21 cellular contexts compared by ENCODE assay signal in genomic region chr1:45824607-45825006, GRCh38.
"Had no signal": no experiment of that assay in that cellular context is flagged by ENCODE, and none has a peak within 500 bp of the region (broad histone marks: within the 10 kb centered on the region; RNA-seq: fewer than 3 reads in every experiment).

No MANE protein-coding gene starts in this region.

- H3K4me1 Mint-ChIP-seq: mesothelial cell of epicardium, neural progenitor cell had no signal

- H3K4me3 ChIP-seq: gastroesophageal sphincter, left ventricle myocardium inferior, neural progenitor cell, prostate gland, testis, uterus had no signal

- H3K4me2 ChIP-seq: neural progenitor cell had no signal

- H3K4me3 Mint-ChIP-seq: activated naive CD8-positive, alpha-beta T cell treated with anti-CD3 and anti-CD28 coated beads for 36 hours; mesothelial cell of epicardium; naive thymus-derived CD8-positive, alpha-beta T cell; neural progenitor cell; stimulated activated naive B cell treated with anti-CD40 and anti-IgM and Interleukin-4, amounts not matched to agents 10 μg/mL and 1 μg/mL and 100 μg/mL, for 72 hours had no signal

- H3K27ac ChIP-seq: gastroesophageal sphincter, left ventricle myocardium inferior, neural progenitor cell, prostate gland, testis, uterus had no signal

- H3K36me3 ChIP-seq: neural progenitor cell, prostate gland, uterus had no signal

- H3K9me3 Mint-ChIP-seq: activated naive CD8-positive, alpha-beta T cell treated with anti-CD3 and anti-CD28 coated beads for 36 hours; activated T-helper 2 cell treated with anti-CD3 and anti-CD28 coated beads, Interferon-gamma antibody, Interleukin-2, Interleukin-4, amounts not matched to agents 10 μg/mL and 5 μg/mL and 100 μg/mL, durations not matched to agents 14 hours and 24 hours and 36 hours had no signal

- H3K27me3 ChIP-seq: gastroesophageal sphincter, neural progenitor cell, testis, uterus had no signal

- DNase-seq: activated naive CD4-positive, alpha-beta T cell; activated naive CD8-positive, alpha-beta T cell treated with anti-CD3 and anti-CD28 coated beads for 36 hours; activated T-cell treated with anti-CD3 and anti-CD28 coated beads, Interleukin-2, amount 50 U/mL, for 1 hour; central memory CD4-positive, alpha-beta T cell; effector memory CD4-positive, alpha-beta T cell; head of caudate nucleus; hypothalamus; left ventricle myocardium inferior; naive thymus-derived CD8-positive, alpha-beta T cell; stimulated activated CD4-positive, alpha-beta T cell treated with anti-CD3 and anti-CD28 coated beads, Interleukin-2, amount 100 ng/mL, for 48 hours; stimulated activated CD8-positive, alpha-beta memory T cell treated with anti-CD3 and anti-CD28 coated beads, Interleukin-4, amount 100 ng/mL, for 48 hours; stimulated activated naive B cell treated with anti-CD40 and anti-IgM and Interleukin-4, amounts not matched to agents 10 μg/mL and 1 μg/mL and 100 μg/mL, for 72 hours; testis; trophoblast cell; uterus had no signal

- H2AFZ ChIP-seq: neural progenitor cell had no signal

- H3K27me3 Mint-ChIP-seq: activated naive CD8-positive, alpha-beta T cell treated with anti-CD3 and anti-CD28 coated beads for 36 hours; naive thymus-derived CD8-positive, alpha-beta T cell; stimulated activated naive B cell treated with anti-CD40 and anti-IgM and Interleukin-4, amounts not matched to agents 10 μg/mL and 1 μg/mL and 100 μg/mL, for 72 hours had no signal

- H3K27ac Mint-ChIP-seq: activated naive CD8-positive, alpha-beta T cell treated with anti-CD3 and anti-CD28 coated beads for 36 hours; activated T-helper 2 cell treated with anti-CD3 and anti-CD28 coated beads, Interferon-gamma antibody, Interleukin-2, Interleukin-4, amounts not matched to agents 10 μg/mL and 5 μg/mL and 100 μg/mL, durations not matched to agents 14 hours and 24 hours and 36 hours; mesothelial cell of epicardium; naive thymus-derived CD8-positive, alpha-beta T cell; neural progenitor cell; stimulated activated naive B cell treated with anti-CD40 and anti-IgM and Interleukin-4, amounts not matched to agents 10 μg/mL and 1 μg/mL and 100 μg/mL, for 72 hours had no signal

- ATAC-seq: esophagus mucosa; gastroesophageal sphincter; naive thymus-derived CD8-positive, alpha-beta T cell; stimulated activated naive B cell treated with anti-CD40 and anti-IgM and Interleukin-4, amounts not matched to agents 10 μg/mL and 1 μg/mL and 100 μg/mL, for 72 hours had no signal

- H3K9me3 ChIP-seq: prostate gland, testis, uterus had no signal

- H3K4me1 ChIP-seq: gastroesophageal sphincter, left ventricle myocardium inferior, neural progenitor cell, prostate gland, testis, uterus had no signal
